8 cellular contexts compared by ENCODE assay signal in genomic region chr12:128798543-128799341, GRCh38. TPM values are rescaled to one million over a fixed set of nuclear protein-coding genes. Genes with fewer than 3 reads are reported as not detected.
DNase-seq lines count a peak whose midpoint lies in the region; ATAC-seq and TF ChIP-seq lines count a peak whose summit lies in the region.
"Had no signal": no experiment of that assay in that cellular context is flagged by ENCODE, and none has a peak within 500 bp of the region (broad histone marks: within the 10 kb centered on the region; RNA-seq: fewer than 3 reads in every experiment).

No MANE protein-coding gene starts in this region.

- TF ChIP-seq CTCF in GM13977 (IDR thresholded peaks at IDR 0.05; ENCODE audit: extremely low read depth, insufficient read depth, missing control alignments) (peak; percentile 19), epithelial cell of proximal tubule (conservative IDR thresholded peaks at IDR 0.05; ENCODE audit: low read depth, low read length) (peak; percentile 22)

- peak overlapping the region in 2 of 3 donors; percentile 8 to 71 for H3K9ac ChIP-seq in skeletal muscle tissue (ENCODE audit: low read depth in 1 of 3, low read length in 3 of 3)

- no peaks in the 10 kb centered on the region for H3K9me3 ChIP-seq in skeletal muscle tissue (ENCODE audit: control insufficient read depth in 3 of 3, low read length in 3 of 3)

- peaks cover 34 to 66% (median 48%) of the 10 kb centered on the region in 3 donors for H3K36me3 ChIP-seq in skeletal muscle tissue (ENCODE audit: control insufficient read depth in 3 of 3, insufficient read depth in 3 of 3, low read length in 3 of 3)

- H3K27me3 ChIP-seq in skeletal muscle tissue (ENCODE audit: control insufficient read depth in 3 of 3, insufficient read depth in 3 of 3, low read length in 3 of 3) = no peaks in the 10 kb centered on the region

- peak; percentile 41 for DNase-seq in GM13977 (ENCODE audit: low spot score)
- DNase-seq in epithelial cell of proximal tubule (ENCODE audit: low read depth) = no peak
- no peak for DNase-seq in DMS79 (lab: John Stamatoyannopoulos, UW)
- DNase-seq in foreskin melanocyte = no peak
- DNase-seq in NCI-H187 (lab: John Stamatoyannopoulos, UW) = no peak
- DNase-seq: NCI-H69 had no signal

- peak; percentile 26 for ATAC-seq in HG02885 (IDR thresholded peaks at IDR 0.05; ENCODE audit: poor library complexity, unreplicated experiment)

- H3K4me3 ChIP-seq in epithelial cell of proximal tubule (ENCODE audit: low read depth, low read length) (no peak overlapping the region), skeletal muscle tissue (ENCODE audit: low read length in 3 of 3) (peak overlapping the region in 1 of 3 donors; percentile 17)

- peaks cover 61 to 78% (median 72%) of the 10 kb centered on the region in 3 donors for H3K4me1 ChIP-seq in skeletal muscle tissue (ENCODE audit: control insufficient read depth in 3 of 3, insufficient read depth in 3 of 3, low read length in 3 of 3)

- H3K27ac ChIP-seq in skeletal muscle tissue (ENCODE audit: low read depth, low read length) = peak overlapping the region; percentile 52

- in situ Hi-C loops in GM13977 (cut with MboI; ENCODE audit: low pct_unique_long_range_greater_than_20kb, low sequenced_read_pairs, unreplicated experiment) = no loop called here

RNA-seq across cellular contexts. Expression of gene SLC15A4, which starts 25.0 kb away (rescaled TPM):
- 49.6 and 59.9 TPM in 2 replicates for total RNA-seq in epithelial cell of proximal tubule
- total RNA-seq in skeletal muscle tissue = 35.0 TPM

RNA-seq across cellular contexts. Expression of gene GLT1D1, which starts 54.5 kb away (rescaled TPM):
- total RNA-seq in epithelial cell of proximal tubule (0.14 and 0.46 TPM in 2 replicates), skeletal muscle tissue (0.52 TPM)
